Comparison of ENCODE assay signal across 14 cellular contexts in genomic region chrX:30414144-30414543, GRCh38.
A peak's percentile ranks its signal among the peaks of the same experiment; 100 is the strongest.
DNase-seq lines count a peak whose midpoint lies in the region; ATAC-seq and TF ChIP-seq lines count a peak whose summit lies in the region.
"Had no signal": no experiment of that assay in that cellular context is flagged by ENCODE, and none has a peak within 500 bp of the region (broad histone marks: within the 10 kb centered on the region; RNA-seq: fewer than 3 reads in every experiment).

No MANE protein-coding gene starts in this region.

- H3K36me3 Mint-ChIP-seq in activated CD8-positive, alpha-beta T cell treated with anti-CD3 and anti-CD28 coated beads, Interleukin-2, amount 10 ng/mL, durations not matched to agents 7 days and 5 days (ENCODE audit: low read depth), result no peaks in the 10 kb centered on the region
- H3K36me3 Mint-ChIP-seq in MCF 10A (ENCODE audit: insufficient read depth, unreplicated experiment), result no peaks in the 10 kb centered on the region

- no peak for TF ChIP-seq CTCF in MCF 10A (IDR thresholded peaks at IDR 0.05; ENCODE audit: unreplicated experiment)

- BruUV-seq in MCF 10A (replicated peaks; lab: Mats Ljungman, UMichigan), result no TSS peak

- H3K4me1 Mint-ChIP-seq in activated CD8-positive, alpha-beta T cell treated with anti-CD3 and anti-CD28 coated beads, Interleukin-2, amount 10 ng/mL, durations not matched to agents 7 days and 5 days (ENCODE audit: low read depth), result no peaks in the 10 kb centered on the region
- peaks cover 8% of the 10 kb centered on the region for H3K4me1 Mint-ChIP-seq in MCF 10A (ENCODE audit: insufficient read depth, unreplicated experiment)

- no peak overlapping the region for H3K4me3 Mint-ChIP-seq in activated CD8-positive, alpha-beta T cell treated with anti-CD3 and anti-CD28 coated beads, Interleukin-2, amount 10 ng/mL, durations not matched to agents 7 days and 5 days
- no peak overlapping the region for H3K4me3 Mint-ChIP-seq in MCF 10A (ENCODE audit: unreplicated experiment)
- H3K4me3 Mint-ChIP-seq: endodermal cell; T-helper 2 cell treated with Interferon-gamma antibody and Interleukin-4, amounts not matched to agents 5 μg/mL and 100 μg/mL, for 36 hours had no signal

- DNase-seq in NCI-H187 treated with DMSO at 0.1 percent for 48 hours (lab: John Stamatoyannopoulos, UW) (peak; percentile 95), left kidney (ENCODE audit: low read depth, low spot score) (peak; percentile 72), MCF 10A (ENCODE audit: unreplicated experiment) (no peak), OCI-M2 (lab: John Stamatoyannopoulos, UW; ENCODE audit: unreplicated experiment) (no peak)
- no peak for DNase-seq in activated CD8-positive, alpha-beta T cell treated with anti-CD3 and anti-CD28 coated beads, Interleukin-2, amount 10 ng/mL, durations not matched to agents 7 days and 5 days
- DNase-seq: C1 segment of cervical spinal cord, endodermal cell, GDM1, glutamatergic neuron, left colon had no signal

- H3K9me3 Mint-ChIP-seq in activated CD8-positive, alpha-beta T cell treated with anti-CD3 and anti-CD28 coated beads, Interleukin-2, amount 10 ng/mL, durations not matched to agents 7 days and 5 days (ENCODE audit: insufficient read depth), result no peaks in the 10 kb centered on the region
- no peaks in the 10 kb centered on the region for H3K9me3 Mint-ChIP-seq in MCF 10A (ENCODE audit: unreplicated experiment)
- H3K9me3 Mint-ChIP-seq: endodermal cell; T-helper 2 cell treated with Interferon-gamma antibody and Interleukin-4, amounts not matched to agents 5 μg/mL and 100 μg/mL, for 36 hours had no signal

- CTCF ChIA-PET in activated CD8-positive, alpha-beta T cell treated with anti-CD3 and anti-CD28 coated beads, Interleukin-2, amount 10 ng/mL, durations not matched to agents 7 days and 5 days (lab: Charles Lee), result no interaction called here
- CTCF ChIA-PET in MCF 10A (lab: Yijun Ruan, JAX), result no interaction called here

- no peak overlapping the region for H3K27ac Mint-ChIP-seq in activated CD8-positive, alpha-beta T cell treated with anti-CD3 and anti-CD28 coated beads, Interleukin-2, amount 10 ng/mL, durations not matched to agents 7 days and 5 days
- no peak overlapping the region for H3K27ac Mint-ChIP-seq in MCF 10A (ENCODE audit: low read depth, unreplicated experiment)
- H3K27ac Mint-ChIP-seq: endodermal cell; T-helper 2 cell treated with Interferon-gamma antibody and Interleukin-4, amounts not matched to agents 5 μg/mL and 100 μg/mL, for 36 hours had no signal

- ATAC-seq in GM18873 (IDR thresholded peaks at IDR 0.05; ENCODE audit: low FRiP score, unreplicated experiment) (peak; percentile 72), HG02970 (IDR thresholded peaks at IDR 0.05; ENCODE audit: low FRiP score, unreplicated experiment) (peak; percentile 86), HG03457 (IDR thresholded peaks at IDR 0.05; ENCODE audit: unreplicated experiment) (no peak)
- ATAC-seq in activated CD8-positive, alpha-beta T cell treated with anti-CD3 and anti-CD28 coated beads, Interleukin-2, amount 10 ng/mL, durations not matched to agents 7 days and 5 days, result no peak
- ATAC-seq: left colon had no signal

- POLR2A ChIA-PET in activated CD8-positive, alpha-beta T cell treated with anti-CD3 and anti-CD28 coated beads, Interleukin-2, amount 10 ng/mL, durations not matched to agents 7 days and 5 days (lab: Charles Lee), result no interaction called here
- POLR2A ChIA-PET in MCF 10A (lab: Yijun Ruan, JAX), result no interaction called here

- no peaks in the 10 kb centered on the region for H3K27me3 Mint-ChIP-seq in activated CD8-positive, alpha-beta T cell treated with anti-CD3 and anti-CD28 coated beads, Interleukin-2, amount 10 ng/mL, durations not matched to agents 7 days and 5 days (ENCODE audit: low read depth)
- H3K27me3 Mint-ChIP-seq in MCF 10A (ENCODE audit: insufficient read depth, unreplicated experiment), result peaks cover 45% of the 10 kb centered on the region

- intact Hi-C loops in MCF 10A (cut with micrococcal nuclease), result no loop called here

Comparison
In these comparisons a context has a peak if more than half of its experiments do, and no peak if none do; other contexts are left out.
1. ATAC-seq: peak in GM18873 (single experiment) and HG02970 (single experiment); none in activated CD8-positive, alpha-beta T cell treated with anti-CD3 and anti-CD28 coated beads, Interleukin-2, amount 10 ng/mL, durations not matched to agents 7 days and 5 days (single experiment) and HG03457 (single experiment).
2. DNase-seq: peak in NCI-H187 treated with DMSO at 0.1 percent for 48 hours (single experiment) and left kidney (single experiment); none in activated CD8-positive, alpha-beta T cell treated with anti-CD3 and anti-CD28 coated beads, Interleukin-2, amount 10 ng/mL, durations not matched to agents 7 days and 5 days (single experiment), MCF 10A (single experiment) and OCI-M2 (single experiment).